ENCODE assay signal across 8 cellular contexts in the genomic region with DNA sequence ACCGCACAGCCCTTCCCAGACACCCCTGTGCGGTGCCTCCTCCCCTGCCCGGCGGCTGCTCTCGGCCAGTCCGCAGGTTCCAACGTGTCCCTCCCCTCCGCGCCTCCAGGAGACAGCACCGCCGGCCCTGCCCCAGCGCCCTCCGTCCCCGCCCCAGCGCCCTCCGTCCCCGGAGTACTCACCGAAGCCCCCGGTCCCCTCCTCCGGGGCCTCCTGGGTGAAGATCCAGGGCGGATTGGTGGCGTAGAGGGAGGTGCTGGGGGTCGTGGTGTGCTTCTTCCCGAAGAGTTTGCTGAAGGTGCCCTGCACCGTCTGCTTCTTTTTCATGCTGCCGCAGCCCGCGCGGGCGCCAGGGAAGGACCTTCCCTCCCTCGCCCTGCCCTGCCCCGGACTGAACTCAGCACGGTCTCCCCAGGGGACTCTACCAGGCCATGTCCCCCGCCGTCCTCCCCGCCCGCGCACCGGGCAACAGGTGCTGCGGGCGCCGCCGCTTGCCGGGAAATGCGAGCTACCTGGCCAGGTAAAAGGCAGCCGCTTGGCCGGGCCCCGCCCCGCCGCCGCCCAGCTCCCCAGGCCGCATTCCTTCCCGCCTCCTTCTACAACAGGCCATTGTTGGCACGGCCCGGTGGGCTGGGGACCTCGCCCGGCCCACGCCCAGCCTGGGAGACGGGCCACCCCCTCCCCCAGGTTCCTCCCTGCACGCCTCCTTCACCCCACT. TPM values are rescaled to one million over a fixed set of nuclear protein-coding genes. Genes with fewer than 3 reads are reported as not detected.
DNase-seq lines count a peak whose midpoint lies in the region; ATAC-seq, FAIRE-seq and TF ChIP-seq lines count a peak whose summit lies in the region.

A gene with protein sequence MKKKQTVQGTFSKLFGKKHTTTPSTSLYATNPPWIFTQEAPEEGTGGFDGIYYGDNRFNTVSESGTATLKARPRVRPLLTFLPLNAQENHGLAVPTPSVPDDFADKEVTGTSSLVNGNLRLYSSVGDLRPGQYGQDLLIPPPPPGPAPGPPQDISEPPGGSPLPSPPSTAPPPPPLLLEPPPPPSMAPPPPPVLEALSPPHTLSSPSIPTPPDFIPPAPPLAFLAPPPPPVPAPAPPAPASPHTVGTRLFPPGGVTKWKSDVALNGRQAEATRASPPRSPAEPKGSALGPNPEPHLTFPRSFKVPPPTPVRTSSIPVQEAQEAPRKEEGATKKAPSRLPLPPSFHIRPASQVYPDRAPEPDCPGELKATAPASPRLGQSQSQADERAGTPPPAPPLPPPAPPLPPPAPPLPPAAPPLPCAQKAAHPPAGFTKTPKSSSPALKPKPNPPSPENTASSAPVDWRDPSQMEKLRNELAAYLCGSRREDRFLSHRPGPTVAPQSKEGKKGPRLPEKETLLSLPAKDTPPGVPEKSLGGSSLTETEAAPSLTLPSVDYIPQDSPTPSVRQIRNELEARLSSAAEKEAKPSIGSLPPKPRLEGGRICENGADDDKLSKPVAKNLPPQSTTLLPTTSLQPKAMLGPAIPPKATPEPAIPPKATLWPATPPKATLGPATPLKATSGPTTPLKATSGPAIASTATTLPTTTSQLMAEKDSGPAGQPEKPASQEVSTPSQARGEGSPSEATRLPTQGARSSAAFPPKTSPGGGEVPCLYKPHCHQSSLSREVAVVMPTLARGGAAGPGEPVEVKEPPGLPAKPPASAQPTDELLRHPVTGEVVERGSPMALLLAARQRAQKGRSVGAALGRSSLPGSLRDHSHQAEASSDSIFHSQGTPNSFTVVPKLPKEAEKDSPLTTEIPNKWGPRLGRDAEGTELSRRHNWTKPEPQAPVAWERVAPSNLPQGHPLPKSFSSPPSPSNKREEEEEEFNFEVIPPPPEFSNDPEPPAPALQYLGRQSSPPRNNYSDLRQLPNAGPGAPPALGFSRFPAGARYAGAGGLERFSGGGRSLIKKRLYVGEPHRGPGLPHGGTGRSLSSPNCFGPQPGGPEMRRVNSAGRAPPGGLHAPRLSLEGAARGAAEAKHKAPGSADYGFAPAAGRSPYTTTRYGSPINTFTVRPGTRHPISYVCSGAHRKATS (minus strand): TSS at position 503 of the 718 bp plus-strand sequence. CDS start 176 bp downstream, at position 327.

- FAIRE-seq in A549 (lab: Jason Lieb, UNC) = no peak

- no peaks in the 10 kb centered on the region for H3K36me3 Mint-ChIP-seq in T-helper 2 cell treated with Interferon-gamma antibody and Interleukin-4, amounts not matched to agents 5 μg/mL and 100 μg/mL, for 36 hours (ENCODE audit: low read depth)

- no peak within 1 kb of the TSS for H3K4me3 Mint-ChIP-seq in T-helper 2 cell treated with Interferon-gamma antibody and Interleukin-4, amounts not matched to agents 5 μg/mL and 100 μg/mL, for 36 hours

- H3K9me3 ChIP-seq in A549 (no peaks in the 10 kb centered on the region), iPS-18c (ENCODE audit: control insufficient read depth, insufficient read depth, low read length) (no peaks in the 10 kb centered on the region), spleen (no peaks in the 10 kb centered on the region)

- 67% methylated on average over 16 of the region's 60 CpGs for WGBS in A549 (ENCODE audit: missing lambda C conversion rate)
- WGBS in spleen, 5 donors = 4 to 7% (median 4%) methylated on average over 44 to 60 of the region's 60 CpGs

- peak; percentile 63 to 70 for ATAC-seq in A549
- no peak for ATAC-seq in HG03354 (IDR thresholded peaks at IDR 0.05; ENCODE audit: poor library complexity, severe bottlenecking, unreplicated experiment)

- CTCF ChIA-PET in A549 (lab: Yijun Ruan, JAX) = interaction anchor here (0.7 to 1.1 kb wide), 3 partner anchors 11 to 124 kb away, joined by 3 read pairs; no protein-coding TSS in a partner anchor

- peak within 1 kb of the TSS; percentile 75 to 91 for H3K27ac ChIP-seq in A549
- no peak within 1 kb of the TSS for H3K27ac ChIP-seq in HL-60 (replicated peaks)
- H3K27ac ChIP-seq in spleen = no peak within 1 kb of the TSS

- no peak for TF ChIP-seq CTCF in A549 (IDR thresholded peaks at IDR 0.05)
- TF ChIP-seq CTCF in HL-60 (IDR thresholded peaks at IDR 0.05; ENCODE audit: insufficient read depth, low read length) = no peak
- no peak for TF ChIP-seq CTCF in spleen (IDR thresholded peaks at IDR 0.05 in 8 of 11, conservative IDR thresholded peaks at IDR 0.05 in 3 of 11)

- peaks cover 6% of the 10 kb centered on the region for H3K27me3 ChIP-seq in HL-60 (ENCODE audit: insufficient read depth, poor library complexity, severe bottlenecking)
- H3K27me3 ChIP-seq in spleen (replicated peaks in 1 of 7) = peaks cover 0 to 39% (median 29%) of the 10 kb centered on the region in 7 donors

- no peaks in the 10 kb centered on the region for H3K9me3 Mint-ChIP-seq in T-helper 2 cell treated with Interferon-gamma antibody and Interleukin-4, amounts not matched to agents 5 μg/mL and 100 μg/mL, for 36 hours

- intact Hi-C loops in spleen (cut with DNase I; ENCODE audit: low total_unique reads) = no loop called here

- POLR2A ChIA-PET in A549 (lab: Yijun Ruan, JAX) = no interaction called here

- DNase-seq in A549 (ENCODE audit: low read depth in 1 of 2, low spot score in 1 of 2) (no peak), HL-60 (ENCODE audit: low read depth in 1 of 2, low spot score in 1 of 2) (peak in 1 of 2 experiments; percentile 17), amniotic epithelial cell (ENCODE audit: low read depth) (peak; percentile 68), spleen (no peak)
- no peak for DNase-seq in T-helper 2 cell treated with Interferon-gamma antibody and Interleukin-4, amounts not matched to agents 5 μg/mL and 100 μg/mL, for 36 hours (ENCODE audit: low spot score)
- DNase-seq in activated CD8-positive, alpha-beta memory T cell treated with anti-CD3 and anti-CD28 coated beads, Interleukin-2, amount 50 U/mL, for 4 hours = no peak

- TF ChIP-seq POLR2A in A549 (IDR thresholded peaks at IDR 0.05; ENCODE audit: low read length) (no peak), spleen (IDR thresholded peaks at IDR 0.05) (no peak)

- H3K4me3 ChIP-seq in A549 (peak within 1 kb of the TSS; percentile 52), HL-60 (replicated peaks; ENCODE audit: insufficient read depth, low read length) (peak within 1 kb of the TSS; percentile 41), iPS-18c (ENCODE audit: insufficient read depth, low read depth, low read length) (peak within 1 kb of the TSS; percentile 91), spleen (peak within 1 kb of the TSS in 7 of 8 donors; percentile 9 to 64 (median 30))

- H3K4me1 ChIP-seq in A549 (peaks cover 48% of the 10 kb centered on the region), spleen (peaks cover 0 to 26% (median 14%) of the 10 kb centered on the region in 6 donors)

- no peaks in the 10 kb centered on the region for H3K36me3 ChIP-seq in spleen

- no peak for TF ChIP-seq EP300 in A549 (IDR thresholded peaks at IDR 0.05)

- no peak within 1 kb of the TSS for H3K27ac Mint-ChIP-seq in T-helper 2 cell treated with Interferon-gamma antibody and Interleukin-4, amounts not matched to agents 5 μg/mL and 100 μg/mL, for 36 hours

- H3K4me2 ChIP-seq in A549 = peak within 1 kb of the TSS; percentile 56

- H3K4me1 Mint-ChIP-seq in T-helper 2 cell treated with Interferon-gamma antibody and Interleukin-4, amounts not matched to agents 5 μg/mL and 100 μg/mL, for 36 hours (ENCODE audit: low read depth) = no peaks in the 10 kb centered on the region

- no peak for TF ChIP-seq RAD21 in A549 (conservative IDR thresholded peaks at IDR 0.05 in 1 of 2, IDR thresholded peaks at IDR 0.05 in 1 of 2)

- peaks cover 47% of the 10 kb centered on the region for H3K27me3 Mint-ChIP-seq in T-helper 2 cell treated with Interferon-gamma antibody and Interleukin-4, amounts not matched to agents 5 μg/mL and 100 μg/mL, for 36 hours (ENCODE audit: low read depth)

TF ChIP-seq in A549, 52 proteins besides CTCF, POLR2A, EP300 and RAD21 (continues in another document):
- TF ChIP-seq HDAC2 (IDR thresholded peaks at IDR 0.05) (no peak), HEYL (CRISPR knock-in tag; IDR thresholded peaks at IDR 0.05) (no peak), HOXB5 (CRISPR knock-in tag; IDR thresholded peaks at IDR 0.05) (no peak), NR3C1 (IDR thresholded peaks at IDR 0.05) (no peak), NFE2L2 (conservative IDR thresholded peaks at IDR 0.05; ENCODE audit: low read length) (no peak), BHLHE40 (IDR thresholded peaks at IDR 0.05; ENCODE audit: low read depth, low read length) (no peak), ZNF302 (CRISPR knock-in tag; IDR thresholded peaks at IDR 0.05) (no peak)
- TF ChIP-seq, protein P1, sequence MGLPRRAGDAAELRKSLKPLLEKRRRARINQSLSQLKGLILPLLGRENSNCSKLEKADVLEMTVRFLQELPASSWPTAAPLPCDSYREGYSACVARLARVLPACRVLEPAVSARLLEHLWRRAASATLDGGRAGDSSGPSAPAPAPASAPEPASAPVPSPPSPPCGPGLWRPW (IDR thresholded peaks at IDR 0.05) = no peak
- TF ChIP-seq, protein P2, sequence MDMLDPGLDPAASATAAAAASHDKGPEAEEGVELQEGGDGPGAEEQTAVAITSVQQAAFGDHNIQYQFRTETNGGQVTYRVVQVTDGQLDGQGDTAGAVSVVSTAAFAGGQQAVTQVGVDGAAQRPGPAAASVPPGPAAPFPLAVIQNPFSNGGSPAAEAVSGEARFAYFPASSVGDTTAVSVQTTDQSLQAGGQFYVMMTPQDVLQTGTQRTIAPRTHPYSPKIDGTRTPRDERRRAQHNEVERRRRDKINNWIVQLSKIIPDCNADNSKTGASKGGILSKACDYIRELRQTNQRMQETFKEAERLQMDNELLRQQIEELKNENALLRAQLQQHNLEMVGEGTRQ (IDR thresholded peaks at IDR 0.05) = no peak
- TF ChIP-seq, protein P3, sequence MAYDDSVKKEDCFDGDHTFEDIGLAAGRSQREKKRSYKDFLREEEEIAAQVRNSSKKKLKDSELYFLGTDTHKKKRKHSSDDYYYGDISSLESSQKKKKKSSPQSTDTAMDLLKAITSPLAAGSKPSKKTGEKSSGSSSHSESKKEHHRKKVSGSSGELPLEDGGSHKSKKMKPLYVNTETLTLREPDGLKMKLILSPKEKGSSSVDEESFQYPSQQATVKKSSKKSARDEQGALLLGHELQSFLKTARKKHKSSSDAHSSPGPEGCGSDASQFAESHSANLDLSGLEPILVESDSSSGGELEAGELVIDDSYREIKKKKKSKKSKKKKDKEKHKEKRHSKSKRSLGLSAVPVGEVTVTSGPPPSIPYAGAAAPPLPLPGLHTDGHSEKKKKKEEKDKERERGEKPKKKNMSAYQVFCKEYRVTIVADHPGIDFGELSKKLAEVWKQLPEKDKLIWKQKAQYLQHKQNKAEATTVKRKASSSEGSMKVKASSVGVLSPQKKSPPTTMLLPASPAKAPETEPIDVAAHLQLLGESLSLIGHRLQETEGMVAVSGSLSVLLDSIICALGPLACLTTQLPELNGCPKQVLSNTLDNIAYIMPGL (CRISPR knock-in tag; IDR thresholded peaks at IDR 0.05; ENCODE audit: borderline replicate concordance) = no peak

RNA-seq across cellular contexts. Expression of the gene that starts here (rescaled TPM):
- polyA plus RNA-seq in A549 (2011; rRNA removed) (0.44 and 0.66 TPM in 2 replicates), A549 (2017; fragmentation: RNase III; extraction: RNeasy Plus Mini Kit Qiagen cat#74134 plus additional on column Dnase treatment) (0.58 to 1.1 TPM (median 0.96 TPM) in 3 replicates), spleen (under 1 TPM; 0.11 to 0.17 (median 0.13) TPM)
- 0.71 and 1.1 TPM in 2 replicates for polyA plus RNA-seq in A549 (2012; cell fraction: cytosol; rRNA removed)
- polyA plus RNA-seq in A549 (2012; cell fraction: nucleus; rRNA removed) = 0.40 and 0.69 TPM in 2 replicates
- polyA minus RNA-seq in A549 (2011; rRNA and poly(A)+ RNA removed) = 1.1 and 1.3 TPM in 2 replicates
- under 1 TPM in 4 of 7 donors, not detected in 3; 0.05 to 0.27 (median 0.19) TPM for total RNA-seq in spleen

Comparison
In these comparisons a context has a peak if more than half of its experiments do, and no peak if none do; other contexts are left out.
1. H3K27ac ChIP-seq: peak in A549 (2 of 2); none in HL-60 (single experiment) and spleen (0 of 8).
2. H3K4me3 ChIP-seq: peak in every context shown above with its lines; median percentile 91 in iPS-18c; 52 in A549; 41 in HL-60; 30 in spleen.